Comparison of ENCODE assay signal across 25 cellular contexts in genomic region chr14:56143025-56143424, GRCh38.
"Had no signal": no experiment of that assay in that cellular context is flagged by ENCODE, and none has a peak within 500 bp of the region (broad histone marks: within the 10 kb centered on the region; RNA-seq: fewer than 3 reads in every experiment).

No MANE protein-coding gene starts in this region.

- H3K4me2 ChIP-seq: hepatocyte had no signal

- H3K27me3 ChIP-seq: esophagus squamous epithelium, hepatocyte, ovary, sigmoid colon, suprapubic skin, tibial artery had no signal

- DNase-seq: activated CD4-positive, alpha-beta T cell treated with anti-CD3 and anti-CD28 coated beads for 4 hours; activated CD4-positive, alpha-beta T cell treated with anti-CD3 and anti-CD28 coated beads, Interleukin-2, amount 50 U/mL, for 48 hours; activated CD4-positive, CD25-positive, alpha-beta regulatory T cell; activated CD8-positive, alpha-beta memory T cell treated with anti-CD3 and anti-CD28 coated beads, Interleukin-2, amount 50 U/mL, for 48 hours; activated naive CD4-positive, alpha-beta T cell; activated T-cell treated with anti-CD3 and anti-CD28 coated beads, Interleukin-2, amount 50 U/mL, for 24 hours; effector CD8-positive, alpha-beta T cell; esophagus squamous epithelium; foreskin melanocyte; islet precursor cell; left cardiac atrium; left ventricle myocardium superior; ovary; sigmoid colon; small intestine; stimulated activated CD4-positive, alpha-beta T cell treated with anti-CD3 and anti-CD28 coated beads, Interleukin-4, amount 100 ng/mL, for 24 hours; T-helper 1 cell; tibial artery had no signal

- ATAC-seq: left cardiac atrium; left ventricle myocardium superior; stimulated activated memory B cell treated with anti-CD40 and anti-IgM and Interleukin-4, amounts not matched to agents 10 μg/mL and 1 μg/mL and 100 μg/mL, for 72 hours had no signal

- H2AFZ ChIP-seq: hepatocyte had no signal

- H3K9me3 Mint-ChIP-seq: activated naive CD4-positive, alpha-beta T cell treated with anti-CD3 and anti-CD28 coated beads, Interleukin-2, amount 50 U/mL, for 72 hours; activated T-cell treated with anti-CD3 and anti-CD28 coated beads, Interleukin-2, amount 50 U/mL, for 24 hours; stimulated activated memory B cell treated with anti-CD40 and anti-IgM and Interleukin-4, amounts not matched to agents 10 μg/mL and 1 μg/mL and 100 μg/mL, for 72 hours; T-helper 2 cell treated with Interferon-gamma antibody and Interleukin-4, amounts not matched to agents 5 μg/mL and 100 μg/mL, for 36 hours had no signal

- H3K4me3 Mint-ChIP-seq: activated T-cell treated with anti-CD3 and anti-CD28 coated beads, Interleukin-2, amount 50 U/mL, for 24 hours; stimulated activated memory B cell treated with anti-CD40 and anti-IgM and Interleukin-4, amounts not matched to agents 10 μg/mL and 1 μg/mL and 100 μg/mL, for 72 hours; T-helper 2 cell treated with Interferon-gamma antibody and Interleukin-4, amounts not matched to agents 5 μg/mL and 100 μg/mL, for 36 hours had no signal

- H3K27ac Mint-ChIP-seq: activated naive CD4-positive, alpha-beta T cell treated with anti-CD3 and anti-CD28 coated beads, Interleukin-2, amount 50 U/mL, for 72 hours; activated T-cell treated with anti-CD3 and anti-CD28 coated beads, Interleukin-2, amount 50 U/mL, for 24 hours; progenitor cell of endocrine pancreas; stimulated activated memory B cell treated with anti-CD40 and anti-IgM and Interleukin-4, amounts not matched to agents 10 μg/mL and 1 μg/mL and 100 μg/mL, for 72 hours; T-helper 2 cell treated with Interferon-gamma antibody and Interleukin-4, amounts not matched to agents 5 μg/mL and 100 μg/mL, for 36 hours had no signal

- H3K4me3 ChIP-seq: esophagus squamous epithelium, hepatocyte, ovary, sigmoid colon, suprapubic skin, tibial artery had no signal

- H3K4me1 ChIP-seq: suprapubic skin had no signal

- H3K36me3 Mint-ChIP-seq: stimulated activated memory B cell treated with anti-CD40 and anti-IgM and Interleukin-4, amounts not matched to agents 10 μg/mL and 1 μg/mL and 100 μg/mL, for 72 hours had no signal

- H3K36me3 ChIP-seq: esophagus squamous epithelium, ovary, sigmoid colon, suprapubic skin, tibial artery had no signal

- H3K27ac ChIP-seq: epithelial cell of prostate, esophagus squamous epithelium, hepatocyte, ovary, sigmoid colon, suprapubic skin, tibial artery had no signal

- H3K9me3 ChIP-seq: esophagus squamous epithelium, ovary, sigmoid colon, suprapubic skin, tibial artery had no signal

- H3K27me3 Mint-ChIP-seq: activated T-cell treated with anti-CD3 and anti-CD28 coated beads, Interleukin-2, amount 50 U/mL, for 24 hours; progenitor cell of endocrine pancreas; stimulated activated memory B cell treated with anti-CD40 and anti-IgM and Interleukin-4, amounts not matched to agents 10 μg/mL and 1 μg/mL and 100 μg/mL, for 72 hours had no signal
